In genomic region chr2:68062680-68063387, GRCh38 we compare ENCODE assay signal across 1 cellular context.
A peak's percentile ranks its signal among the peaks of the same experiment; 100 is the strongest.
TF ChIP-seq lines count a peak whose summit lies in the region.

Gene C1D, minus strand, starts transcription at chr2:68063004. Its CDS starts 15,694 bp downstream, at chr2:68047310.

TF ChIP-seq in K562, 482 proteins besides CTCF, POLR2A, EP300 and RAD21 (continued from another document and continues in another):
- TF ChIP-seq CREB3L1 (IDR thresholded peaks at IDR 0.05; ENCODE audit: borderline replicate concordance, low read depth) (peak; percentile 73; the same call in 1 of the 2 replicates), XRCC3 (IDR thresholded peaks at IDR 0.05) (no peak), ELK1 (CRISPR knock-in tag; IDR thresholded peaks at IDR 0.05) (no peak), NBN (IDR thresholded peaks at IDR 0.05; ENCODE audit: low read depth) (peak; percentile 96), FOSL1 (tag; conservative IDR thresholded peaks at IDR 0.05) (no peak), MEIS2 (IDR thresholded peaks at IDR 0.05; ENCODE audit: partially characterized antibody) (no peak), CBX8 (IDR thresholded peaks at IDR 0.05; ENCODE audit: borderline replicate concordance, extremely low read depth, low read depth, low read length, poor library complexity, severe bottlenecking) (no peak), CBX1 (IDR thresholded peaks at IDR 0.05; ENCODE audit: low read depth) (no peak), CBX5 (IDR thresholded peaks at IDR 0.05; ENCODE audit: borderline replicate concordance, low read depth) (0 out of 2 replicates have a peak, but pooled peaks have one; percentile 21), NFATC3 (IDR thresholded peaks at IDR 0.05) (no peak), ZNF121 (CRISPR knock-in tag; conservative IDR thresholded peaks at IDR 0.05) (no peak), TCFL5 (CRISPR knock-in tag; conservative IDR thresholded peaks at IDR 0.05) (no peak), ZNF561 (CRISPR knock-in tag; conservative IDR thresholded peaks at IDR 0.05) (no peak), SMARCB1 (IDR thresholded peaks at IDR 0.05; ENCODE audit: insufficient read length, low read depth) (no peak), SAP30 (IDR thresholded peaks at IDR 0.05; ENCODE audit: borderline replicate concordance, insufficient read depth, low read depth, low read length, poor library complexity, severe bottlenecking) (peak; percentile 65), MBD2 (IDR thresholded peaks at IDR 0.05; ENCODE audit: borderline replicate concordance, low read depth) (peak; percentile 72; the same call in 1 of the 2 replicates), NRF1 (conservative IDR thresholded peaks at IDR 0.05 in 1 of 2, IDR thresholded peaks at IDR 0.05 in 1 of 2) (peak in 1 of 2 experiments; percentile 44; a peak in 1 of 4 replicates), HDAC2 (IDR thresholded peaks at IDR 0.05) (peak; percentile 31; the same call in 1 of the 2 replicates), SMARCE1 (IDR thresholded peaks at IDR 0.05) (no peak), NCOR1 (IDR thresholded peaks at IDR 0.05) (no peak), ZNF449 (CRISPR knock-in tag; IDR thresholded peaks at IDR 0.05) (no peak), CREM (IDR thresholded peaks at IDR 0.05; ENCODE audit: low read depth) (peak; percentile 100), ZNF165 (CRISPR knock-in tag; IDR thresholded peaks at IDR 0.05; ENCODE audit: borderline replicate concordance) (no peak), RCOR1 (IDR thresholded peaks at IDR 0.05; ENCODE audit: borderline replicate concordance in 1 of 2, low read depth in 2 of 2, low read length in 2 of 2) (peak in 1 of 2 experiments; percentile 20; a peak in 1 of 4 replicates), TAL1 (IDR thresholded peaks at IDR 0.05) (no peak), ZNF695 (CRISPR knock-in tag; IDR thresholded peaks at IDR 0.05) (no peak), AFF1 (IDR thresholded peaks at IDR 0.05; ENCODE audit: low read depth in 1 of 2, partially characterized antibody in 2 of 2) (peak in 1 of 2 experiments; percentile 67), PHB (CRISPR knock-in tag; IDR thresholded peaks at IDR 0.05) (no peak), ESRRA (IDR thresholded peaks at IDR 0.05; ENCODE audit: borderline replicate concordance, low read depth) (no peak), SMARCC2 (IDR thresholded peaks at IDR 0.05; ENCODE audit: low read depth) (no peak), NR1H2 (CRISPR knock-in tag; IDR thresholded peaks at IDR 0.05) (no peak), ZBTB8A (IDR thresholded peaks at IDR 0.05; ENCODE audit: partially characterized antibody) (no peak), CHD7 (IDR thresholded peaks at IDR 0.05; ENCODE audit: low read depth, low read length) (no peak), LEF1 (IDR thresholded peaks at IDR 0.05) (no peak), CEBPG (CRISPR knock-in tag; IDR thresholded peaks at IDR 0.05) (no peak), CEBPG (tag; conservative IDR thresholded peaks at IDR 0.05 in 1 of 2, IDR thresholded peaks at IDR 0.05 in 1 of 2) (no peak), SIN3B (IDR thresholded peaks at IDR 0.05; ENCODE audit: low read depth) (peak; percentile 95), POLR2AphosphoS2 (IDR thresholded peaks at IDR 0.05; ENCODE audit: low read length) (peak; percentile 71; the same call in 1 of the 2 replicates), HCFC1 (IDR thresholded peaks at IDR 0.05; ENCODE audit: low read depth, low read length) (peak; percentile 88), CTCFL (IDR thresholded peaks at IDR 0.05; ENCODE audit: borderline replicate concordance, insufficient read depth, low read depth, low read length, poor library complexity, severe bottlenecking) (no peak), LARP7 (IDR thresholded peaks at IDR 0.05) (no peak), FOXP1 (CRISPR knock-in tag; IDR thresholded peaks at IDR 0.05) (no peak), ELF1 (tag; IDR thresholded peaks at IDR 0.05) (peak; percentile 86)
